Comparison of ENCODE assay signal across 8 cellular contexts in the genomic region with DNA sequence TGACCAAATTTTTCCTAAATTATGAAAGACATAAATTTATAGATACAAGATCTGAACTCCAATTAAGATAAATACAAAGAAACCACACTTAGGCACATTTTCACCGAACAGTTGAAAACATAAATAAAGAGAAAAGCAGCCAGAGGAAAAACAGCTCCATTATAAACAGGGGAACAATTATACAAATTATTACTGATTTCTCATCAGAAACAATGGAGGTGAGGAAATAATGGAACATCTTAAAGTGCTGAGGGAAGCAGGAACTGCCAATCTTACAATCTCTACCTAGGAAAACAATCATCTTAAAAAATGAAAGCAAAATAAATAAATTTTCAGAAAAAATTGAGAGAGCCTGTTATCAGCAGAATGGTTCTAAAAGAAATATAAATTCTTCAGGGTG.
"Had no signal": no experiment of that assay in that cellular context is flagged by ENCODE, and none has a peak within 500 bp of the region (broad histone marks: within the 10 kb centered on the region; RNA-seq: fewer than 3 reads in every experiment).

No MANE protein-coding gene starts in this region.

- H3K27ac Mint-ChIP-seq: GM23338, H9 had no signal

- H3K9me3 Mint-ChIP-seq: GM23338 had no signal

- ATAC-seq: GM23338, K562 had no signal

- FAIRE-seq: H1, H54, HTR-8/SVneo, K562 had no signal

- H3K4me3 ChIP-seq: GM23338, K562 had no signal

- H3K4me2 ChIP-seq: GM23338 had no signal

- DNase-seq: H9, HCEC 1CT, KG1 had no signal

- H3K4me3 Mint-ChIP-seq: GM23338, H9 had no signal
